Comparison of ENCODE assay signal across 12 cellular contexts in genomic region chr20:50245561-50246366, GRCh38. TPM values are rescaled to one million over a fixed set of nuclear protein-coding genes. Genes with fewer than 3 reads are reported as not detected.
DNase-seq lines count a peak whose midpoint lies in the region; ATAC-seq and TF ChIP-seq lines count a peak whose summit lies in the region.
"Had no signal": no experiment of that assay in that cellular context is flagged by ENCODE, and none has a peak within 500 bp of the region (broad histone marks: within the 10 kb centered on the region; RNA-seq: fewer than 3 reads in every experiment).

No MANE protein-coding gene starts in this region.

- intact Hi-C loops in thyroid gland (cut with DNase I) = no loop called here

- H3K27ac Mint-ChIP-seq in activated CD8-positive, alpha-beta memory T cell treated with anti-CD3 and anti-CD28 coated beads, Interleukin-2, amount 10 ng/mL, durations not matched to agents 7 days and 5 days = no peak overlapping the region
- peak overlapping the region; percentile 12 for H3K27ac Mint-ChIP-seq in T-helper 2 cell treated with Interferon-gamma antibody and Interleukin-4, amounts not matched to agents 5 μg/mL and 100 μg/mL, for 36 hours
- H3K27ac Mint-ChIP-seq: activated CD8-positive, alpha-beta T cell treated with anti-CD3 and anti-CD28 coated beads, Interleukin-2, amount 10 ng/mL, durations not matched to agents 7 days and 5 days had no signal

- peak overlapping the region; percentile 85 to 91 (median 91) for H3K27ac ChIP-seq in thyroid gland

- H3K27me3 Mint-ChIP-seq in activated CD8-positive, alpha-beta memory T cell treated with anti-CD3 and anti-CD28 coated beads, Interleukin-2, amount 10 ng/mL, durations not matched to agents 7 days and 5 days = peaks cover 13% of the 10 kb centered on the region
- peaks cover 3% of the 10 kb centered on the region for H3K27me3 Mint-ChIP-seq in T-helper 2 cell treated with Interferon-gamma antibody and Interleukin-4, amounts not matched to agents 5 μg/mL and 100 μg/mL, for 36 hours (ENCODE audit: low read depth)

- peak in 1 of 2 donors; percentile 47 for TF ChIP-seq POLR2A in thyroid gland (IDR thresholded peaks at IDR 0.05)

- TF ChIP-seq CTCF in fibroblast of mammary gland (conservative IDR thresholded peaks at IDR 0.05; ENCODE audit: control insufficient read depth, insufficient read depth, low read depth, low read length) (no peak), thyroid gland (IDR thresholded peaks at IDR 0.05) (no peak)

- H3K36me3 ChIP-seq in thyroid gland = no peaks in the 10 kb centered on the region

- H3K4me1 Mint-ChIP-seq in activated CD8-positive, alpha-beta memory T cell treated with anti-CD3 and anti-CD28 coated beads, Interleukin-2, amount 10 ng/mL, durations not matched to agents 7 days and 5 days = peaks cover 5% of the 10 kb centered on the region
- H3K4me1 Mint-ChIP-seq in T-helper 2 cell treated with Interferon-gamma antibody and Interleukin-4, amounts not matched to agents 5 μg/mL and 100 μg/mL, for 36 hours (ENCODE audit: low read depth) = no peaks in the 10 kb centered on the region

- peaks cover 39 to 42% of the 10 kb centered on the region in 2 donors for H3K4me1 ChIP-seq in thyroid gland

- H3K9me3 Mint-ChIP-seq in activated CD8-positive, alpha-beta memory T cell treated with anti-CD3 and anti-CD28 coated beads, Interleukin-2, amount 10 ng/mL, durations not matched to agents 7 days and 5 days (ENCODE audit: low read depth) = no peaks in the 10 kb centered on the region
- no peaks in the 10 kb centered on the region for H3K9me3 Mint-ChIP-seq in T-helper 2 cell treated with Interferon-gamma antibody and Interleukin-4, amounts not matched to agents 5 μg/mL and 100 μg/mL, for 36 hours
- H3K9me3 Mint-ChIP-seq: naive thymus-derived CD4-positive, alpha-beta T cell had no signal

- CTCF ChIA-PET in activated CD8-positive, alpha-beta memory T cell treated with anti-CD3 and anti-CD28 coated beads, Interleukin-2, amount 10 ng/mL, durations not matched to agents 7 days and 5 days (lab: Charles Lee) = interaction anchor here (0.7 to 1.7 kb wide), 3 partner anchors 47 to 391 kb away, joined by 3 read pairs; partner anchors contain the start of gene CEBPB

- H3K27me3 ChIP-seq in thyroid gland = no peaks in the 10 kb centered on the region

- H3K9me3 ChIP-seq in thyroid gland = no peaks in the 10 kb centered on the region

- WGBS in thyroid gland, 2 donors = 67 to 74% methylated on average over 11 to 12 of the region's 12 CpGs

- H3K4me3 ChIP-seq in fibroblast of mammary gland (ENCODE audit: control insufficient read depth, low read depth, low read length) (no peak overlapping the region), thyroid gland (replicated peaks in 1 of 3) (no peak overlapping the region)
- H3K4me3 ChIP-seq: GM12878 had no signal

- DNase-seq in activated CD8-positive, alpha-beta memory T cell treated with anti-CD3 and anti-CD28 coated beads, Interleukin-2, amount 10 ng/mL, durations not matched to agents 7 days and 5 days = no peak
- no peak for DNase-seq in activated CD8-positive, alpha-beta memory T cell treated with anti-CD3 and anti-CD28 coated beads for 24 hours
- no peak for DNase-seq in T-helper 2 cell treated with Interferon-gamma antibody and Interleukin-4, amounts not matched to agents 5 μg/mL and 100 μg/mL, for 36 hours (ENCODE audit: low spot score)
- DNase-seq in fibroblast of mammary gland (ENCODE audit: low read depth) (peak; percentile 69), thyroid gland (peak; percentile 83), NCI-H2081 (lab: John Stamatoyannopoulos, UW) (no peak), retina (no peak)
- DNase-seq: activated CD8-positive, alpha-beta T cell treated with anti-CD3 and anti-CD28 coated beads, Interleukin-2, amount 10 ng/mL, durations not matched to agents 7 days and 5 days; naive thymus-derived CD4-positive, alpha-beta T cell; NCI-H1436 had no signal

- no peaks in the 10 kb centered on the region for H3K36me3 Mint-ChIP-seq in activated CD8-positive, alpha-beta memory T cell treated with anti-CD3 and anti-CD28 coated beads, Interleukin-2, amount 10 ng/mL, durations not matched to agents 7 days and 5 days
- no peaks in the 10 kb centered on the region for H3K36me3 Mint-ChIP-seq in T-helper 2 cell treated with Interferon-gamma antibody and Interleukin-4, amounts not matched to agents 5 μg/mL and 100 μg/mL, for 36 hours (ENCODE audit: low read depth)
- H3K36me3 Mint-ChIP-seq: naive thymus-derived CD4-positive, alpha-beta T cell had no signal

- ATAC-seq in activated CD8-positive, alpha-beta memory T cell treated with anti-CD3 and anti-CD28 coated beads, Interleukin-2, amount 10 ng/mL, durations not matched to agents 7 days and 5 days = peak; percentile 47
- no peak for ATAC-seq in GM19023 (IDR thresholded peaks at IDR 0.05; ENCODE audit: unreplicated experiment)
- ATAC-seq: activated CD8-positive, alpha-beta T cell treated with anti-CD3 and anti-CD28 coated beads, Interleukin-2, amount 10 ng/mL, durations not matched to agents 7 days and 5 days; GM12878; naive thymus-derived CD4-positive, alpha-beta T cell had no signal

- no peak overlapping the region for H3K4me3 Mint-ChIP-seq in activated CD8-positive, alpha-beta memory T cell treated with anti-CD3 and anti-CD28 coated beads, Interleukin-2, amount 10 ng/mL, durations not matched to agents 7 days and 5 days
- H3K4me3 Mint-ChIP-seq in T-helper 2 cell treated with Interferon-gamma antibody and Interleukin-4, amounts not matched to agents 5 μg/mL and 100 μg/mL, for 36 hours = no peak overlapping the region
- H3K4me3 Mint-ChIP-seq: activated CD8-positive, alpha-beta T cell treated with anti-CD3 and anti-CD28 coated beads, Interleukin-2, amount 10 ng/mL, durations not matched to agents 7 days and 5 days; naive thymus-derived CD4-positive, alpha-beta T cell had no signal

RNA-seq across cellular contexts. Expression of gene CEBPB, which starts 55.1 kb away (rescaled TPM):
- 10 to 100 TPM; 32.6 to 34.6 TPM for total RNA-seq in activated CD8-positive, alpha-beta memory T cell treated with anti-CD3 and anti-CD28 coated beads, Interleukin-2, amount 10 ng/mL, durations not matched to agents 7 days and 5 days
- total RNA-seq in thyroid gland = 100 to 1,000 TPM in 3 of 4 donors, 10 to 100 TPM in 1; 61.7 to 132 (median 104) TPM

Comparison
In these comparisons a context has a peak if more than half of its experiments do, and no peak if none do; other contexts are left out.
1. DNase-seq: peak in fibroblast of mammary gland (single experiment) and thyroid gland (2 of 2); none in activated CD8-positive, alpha-beta memory T cell treated with anti-CD3 and anti-CD28 coated beads, Interleukin-2, amount 10 ng/mL, durations not matched to agents 7 days and 5 days (single experiment), activated CD8-positive, alpha-beta memory T cell treated with anti-CD3 and anti-CD28 coated beads for 24 hours (single experiment), T-helper 2 cell treated with Interferon-gamma antibody and Interleukin-4, amounts not matched to agents 5 μg/mL and 100 μg/mL, for 36 hours (single experiment), NCI-H2081 (0 of 2) and retina (single experiment).